ENCODE assay signal across 1 cellular context in the genomic region with DNA sequence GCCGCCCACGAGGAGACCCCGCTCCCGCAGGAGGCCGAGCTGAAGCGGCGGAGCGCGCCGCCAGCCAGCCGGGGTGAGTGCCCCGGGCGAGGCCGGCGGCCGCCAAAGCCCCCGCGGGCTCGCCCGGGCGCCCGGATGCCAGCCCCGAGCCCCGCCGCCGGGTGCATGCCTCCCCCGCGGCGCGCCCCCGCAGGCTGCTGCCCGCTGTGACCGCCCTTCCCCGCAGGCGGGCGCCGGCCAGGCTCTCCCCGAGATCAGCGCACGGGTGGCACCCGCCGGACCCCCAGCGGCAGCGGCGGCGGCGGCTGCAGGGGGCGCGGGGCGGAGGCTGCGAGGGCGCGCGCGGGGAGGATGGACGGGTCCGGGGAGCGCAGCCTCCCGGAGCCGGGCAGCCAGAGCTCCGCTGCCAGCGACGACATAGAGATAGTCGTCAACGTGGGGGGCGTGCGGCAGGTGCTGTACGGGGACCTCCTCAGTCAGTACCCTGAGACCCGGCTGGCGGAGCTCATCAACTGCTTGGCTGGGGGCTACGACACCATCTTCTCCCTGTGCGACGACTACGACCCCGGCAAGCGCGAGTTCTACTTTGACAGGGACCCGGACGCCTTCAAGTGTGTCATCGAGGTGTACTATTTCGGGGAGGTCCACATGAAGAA.
TF ChIP-seq lines count a peak whose summit lies in the region.

No MANE protein-coding gene starts in this region.

TF ChIP-seq in HCT116, 20 proteins besides CTCF, POLR2A, EP300 and RAD21 (continued from another document):
- no peak for TF ChIP-seq ZBTB33 (IDR thresholded peaks at IDR 0.05; ENCODE audit: extremely low read depth, insufficient replicate concordance, low read length)
- no peak for TF ChIP-seq EZH2phosphoT487 (IDR thresholded peaks at IDR 0.05; ENCODE audit: borderline replicate concordance)
- TF ChIP-seq CEBPB (IDR thresholded peaks at IDR 0.05; ENCODE audit: low read depth) = no peak
TF ChIP-seq in HCT116: peak in this region for 0.
